ENCODE assay signal across 18 cellular contexts in genomic region chr5:168648016-168648415, GRCh38.
DNase-seq lines count a peak whose midpoint lies in the region; TF ChIP-seq lines count a peak whose summit lies in the region.
"Had no signal": no experiment of that assay in that cellular context is flagged by ENCODE, and none has a peak within 500 bp of the region (broad histone marks: within the 10 kb centered on the region; RNA-seq: fewer than 3 reads in every experiment).

No MANE protein-coding gene starts in this region.

- H2AFZ ChIP-seq in trophoblast cell (ENCODE audit: insufficient read depth, low read length, poor library complexity) = no peak overlapping the region

- H3K23ac ChIP-seq in trophoblast cell (ENCODE audit: low read length) = no peak overlapping the region

- CTCF ChIA-PET in MCF 10A (lab: Yijun Ruan, JAX) = interaction anchor here (0.8 to 2.7 kb wide), 7 partner anchors 9 to 161 kb away, joined by 3 to 14 read pairs (median 5); no protein-coding TSS in a partner anchor

- H3K4ac ChIP-seq in trophoblast cell (ENCODE audit: low read depth, low read length) = no peak overlapping the region

- no peak for TF ChIP-seq POLR2A in breast epithelium (IDR thresholded peaks at IDR 0.05)

- no peak overlapping the region for H3K4me2 ChIP-seq in trophoblast cell (ENCODE audit: low read length)
- H3K4me2 ChIP-seq: A549; BLaER1 treated with 17β-estradiol and CSF1 and Interleukin-3, amounts not matched to agents 10 nM and 100 nM had no signal

- WGBS in trophoblast cell (ENCODE audit: extremely low coverage, insufficient coverage, insufficient read length) = no CpG with 5 or more reads among the region's 1 CpG

- H3K36me3 Mint-ChIP-seq in MCF 10A (ENCODE audit: insufficient read depth, unreplicated experiment) = no peaks in the 10 kb centered on the region
- H3K36me3 Mint-ChIP-seq in activated naive CD8-positive, alpha-beta T cell treated with anti-CD3 and anti-CD28 coated beads for 36 hours = no peaks in the 10 kb centered on the region
- H3K36me3 Mint-ChIP-seq: CD8-positive, alpha-beta T cell had no signal

- no peaks in the 10 kb centered on the region for H3K36me3 ChIP-seq in breast epithelium
- no peaks in the 10 kb centered on the region for H3K36me3 ChIP-seq in trophoblast cell (ENCODE audit: control insufficient read depth in 1 of 2, insufficient read depth in 2 of 2, low read length in 2 of 2)
- H3K36me3 ChIP-seq: BLaER1 treated with 17β-estradiol and CSF1 and Interleukin-3, amounts not matched to agents 10 nM and 100 nM had no signal

- TF ChIP-seq CTCF in MCF 10A (IDR thresholded peaks at IDR 0.05; ENCODE audit: unreplicated experiment) (no peak), breast epithelium (IDR thresholded peaks at IDR 0.05) (no peak)

- H3K79me1 ChIP-seq in trophoblast cell (ENCODE audit: low read length) = no peaks in the 10 kb centered on the region

- no peak overlapping the region for H3K4me3 Mint-ChIP-seq in MCF 10A (ENCODE audit: unreplicated experiment)
- no peak overlapping the region for H3K4me3 Mint-ChIP-seq in activated naive CD8-positive, alpha-beta T cell treated with anti-CD3 and anti-CD28 coated beads for 36 hours
- H3K4me3 Mint-ChIP-seq: B cell; CD4-positive, alpha-beta T cell; CD8-positive, alpha-beta T cell had no signal

- no peak overlapping the region for H4K12ac ChIP-seq in trophoblast cell (ENCODE audit: low read depth, low read length)

- intact Hi-C loops in MCF 10A (cut with micrococcal nuclease) (no loop called here), breast epithelium (cut with DNase I; ENCODE audit: low total_unique reads) (loop anchor here (5.0 kb wide), 1 partner anchor 1844 kb away; no protein-coding TSS in a partner anchor)

- H3K27me3 ChIP-seq in breast epithelium = no peaks in the 10 kb centered on the region
- H3K27me3 ChIP-seq in trophoblast cell (ENCODE audit: insufficient read depth, low read length) = no peaks in the 10 kb centered on the region
- H3K27me3 ChIP-seq: BLaER1 treated with 17β-estradiol and CSF1 and Interleukin-3, amounts not matched to agents 10 nM and 100 nM had no signal

- no peak overlapping the region for H2AK5ac ChIP-seq in trophoblast cell (ENCODE audit: low read length)

- H2BK120ac ChIP-seq in trophoblast cell (ENCODE audit: insufficient read depth, low read length, poor library complexity) = no peak overlapping the region

- H3K9me3 ChIP-seq in breast epithelium (no peaks in the 10 kb centered on the region), trophoblast cell (ENCODE audit: insufficient read depth, low read depth, low read length) (no peaks in the 10 kb centered on the region)

- H4K91ac ChIP-seq in trophoblast cell (ENCODE audit: low read depth, low read length) = no peak overlapping the region

- no peak overlapping the region for H2BK12ac ChIP-seq in trophoblast cell (ENCODE audit: low read length)

- H3K27ac ChIP-seq in breast epithelium (no peak overlapping the region), epithelial cell of prostate (peak overlapping the region; percentile 95), trophoblast cell (ENCODE audit: low read depth, low read length) (no peak overlapping the region)
- H3K27ac ChIP-seq: 22Rv1; BLaER1 treated with 17β-estradiol and CSF1 and Interleukin-3, amounts not matched to agents 10 nM and 100 nM; C4-2B had no signal

- H3K9ac ChIP-seq in trophoblast cell (ENCODE audit: low read length) = no peak overlapping the region
- H3K9ac ChIP-seq: BLaER1 treated with 17β-estradiol and CSF1 and Interleukin-3, amounts not matched to agents 10 nM and 100 nM had no signal

- no peak for DNase-seq in MCF 10A (ENCODE audit: unreplicated experiment)
- DNase-seq in breast epithelium (ENCODE audit: low spot score in 2 of 2) = no peak
- no peak for DNase-seq in epithelial cell of prostate (ENCODE audit: low read depth, low spot score)
- DNase-seq in trophoblast cell = peak; percentile 75 to 90
- DNase-seq in activated naive CD8-positive, alpha-beta T cell treated with anti-CD3 and anti-CD28 coated beads for 36 hours = no peak
- no peak for DNase-seq in Kasumi-1 (lab: John Stamatoyannopoulos, UW)
- DNase-seq: AML-193; Caco-2; Calu3; CD4-positive, alpha-beta T cell; CD8-positive, alpha-beta T cell; DMS79 treated with DMSO at 0.1 percent for 48 hours; GF-D8 had no signal

- no peaks in the 10 kb centered on the region for H3K79me2 ChIP-seq in trophoblast cell (ENCODE audit: control insufficient read depth, insufficient read depth, low read length, poor library complexity)

- H3K4me3 ChIP-seq in breast epithelium = no peak overlapping the region
- no peak overlapping the region for H3K4me3 ChIP-seq in trophoblast cell (ENCODE audit: low read depth, low read length)
- H3K4me3 ChIP-seq: A549; BLaER1 treated with 17β-estradiol and CSF1 and Interleukin-3, amounts not matched to agents 10 nM and 100 nM had no signal

- H3K27ac Mint-ChIP-seq in MCF 10A (ENCODE audit: low read depth, unreplicated experiment) = peak overlapping the region; percentile 93
- H3K27ac Mint-ChIP-seq in activated naive CD8-positive, alpha-beta T cell treated with anti-CD3 and anti-CD28 coated beads for 36 hours = no peak overlapping the region
- H3K27ac Mint-ChIP-seq: B cell; CD4-positive, alpha-beta T cell; CD8-positive, alpha-beta T cell had no signal

- no peak overlapping the region for H2BK5ac ChIP-seq in trophoblast cell (ENCODE audit: low read depth, low read length, poor library complexity)

- H3K27me3 Mint-ChIP-seq in MCF 10A (ENCODE audit: insufficient read depth, unreplicated experiment) = no peaks in the 10 kb centered on the region
- no peaks in the 10 kb centered on the region for H3K27me3 Mint-ChIP-seq in activated naive CD8-positive, alpha-beta T cell treated with anti-CD3 and anti-CD28 coated beads for 36 hours
- H3K27me3 Mint-ChIP-seq: B cell had no signal

- BruUV-seq in MCF 10A (replicated peaks; lab: Mats Ljungman, UMichigan) = no TSS peak

- H3K4me1 ChIP-seq in breast epithelium (no peaks in the 10 kb centered on the region), trophoblast cell (ENCODE audit: control insufficient read depth in 1 of 2, insufficient read depth in 2 of 2, low read length in 2 of 2) (no peaks in the 10 kb centered on the region)

- H3K4me1 Mint-ChIP-seq in MCF 10A (ENCODE audit: insufficient read depth, unreplicated experiment) = peaks cover 52% of the 10 kb centered on the region
- H3K4me1 Mint-ChIP-seq in activated naive CD8-positive, alpha-beta T cell treated with anti-CD3 and anti-CD28 coated beads for 36 hours = no peaks in the 10 kb centered on the region
- H3K4me1 Mint-ChIP-seq: B cell had no signal

- H3K14ac ChIP-seq in trophoblast cell (ENCODE audit: low read length) = no peak overlapping the region

- POLR2A ChIA-PET in MCF 10A (lab: Yijun Ruan, JAX) = interaction anchor here (0.6 to 4.6 kb wide), 7 partner anchors 9 to 906 kb away, joined by 3 to 119 read pairs (median 16); partner anchors contain the start of genes PANK3 and RARS1

- H3K18ac ChIP-seq in trophoblast cell (ENCODE audit: low read length) = no peak overlapping the region

- no peaks in the 10 kb centered on the region for H3K9me3 Mint-ChIP-seq in MCF 10A (ENCODE audit: unreplicated experiment)
- H3K9me3 Mint-ChIP-seq in activated naive CD8-positive, alpha-beta T cell treated with anti-CD3 and anti-CD28 coated beads for 36 hours = peaks cover 8% of the 10 kb centered on the region

- H4K8ac ChIP-seq in trophoblast cell (ENCODE audit: low read depth, low read length) = no peak overlapping the region

Comparison
In these comparisons a context has a peak if more than half of its experiments do, and no peak if none do; other contexts are left out.
1. DNase-seq: peak in trophoblast cell (2 of 2); none in MCF 10A (single experiment), breast epithelium (0 of 2), epithelial cell of prostate (single experiment), activated naive CD8-positive, alpha-beta T cell treated with anti-CD3 and anti-CD28 coated beads for 36 hours (single experiment) and Kasumi-1 (0 of 2).